1 cellular context compared by ENCODE assay signal in the genomic region with DNA sequence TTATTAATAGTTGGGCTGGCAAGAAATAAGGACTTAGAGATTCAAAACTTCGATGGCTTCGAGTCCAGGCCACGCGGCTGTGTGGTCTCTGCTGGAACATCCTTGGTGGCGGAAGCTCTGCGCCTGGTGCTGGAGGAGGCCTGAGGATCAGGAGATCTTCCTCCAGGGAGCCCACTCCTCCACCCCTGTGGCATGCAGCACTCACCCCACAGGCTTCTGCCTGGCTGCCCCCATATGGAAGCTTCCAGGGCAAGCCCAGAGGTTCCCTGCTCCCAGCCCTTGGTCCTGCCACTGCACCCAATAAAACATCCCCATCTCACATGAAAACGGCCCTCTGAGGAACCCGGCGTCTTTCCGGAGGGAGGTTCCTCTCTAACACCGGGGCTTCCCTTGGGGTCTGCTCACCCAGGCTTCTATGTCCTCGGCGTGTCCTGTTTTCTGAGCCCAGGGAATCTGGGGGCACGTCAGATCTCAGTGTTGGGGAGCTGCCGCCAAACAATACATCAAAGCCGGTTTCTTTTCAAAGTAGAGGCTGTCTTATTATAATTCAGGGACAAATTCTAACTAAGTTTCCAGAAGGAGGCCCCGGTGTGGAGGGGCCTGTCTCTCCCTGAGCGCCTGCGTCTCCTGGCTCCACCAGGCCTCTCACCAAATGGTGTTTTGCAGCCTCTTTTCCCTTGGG.
TF ChIP-seq lines count a peak whose summit lies in the region.

No MANE protein-coding gene starts in this region.

TF ChIP-seq in IMR-90, 13 proteins besides CTCF, POLR2A, EP300 and RAD21:
- no peak for TF ChIP-seq RFX5 (IDR thresholded peaks at IDR 0.05; ENCODE audit: low read depth, low read length)
- TF ChIP-seq, protein P1, sequence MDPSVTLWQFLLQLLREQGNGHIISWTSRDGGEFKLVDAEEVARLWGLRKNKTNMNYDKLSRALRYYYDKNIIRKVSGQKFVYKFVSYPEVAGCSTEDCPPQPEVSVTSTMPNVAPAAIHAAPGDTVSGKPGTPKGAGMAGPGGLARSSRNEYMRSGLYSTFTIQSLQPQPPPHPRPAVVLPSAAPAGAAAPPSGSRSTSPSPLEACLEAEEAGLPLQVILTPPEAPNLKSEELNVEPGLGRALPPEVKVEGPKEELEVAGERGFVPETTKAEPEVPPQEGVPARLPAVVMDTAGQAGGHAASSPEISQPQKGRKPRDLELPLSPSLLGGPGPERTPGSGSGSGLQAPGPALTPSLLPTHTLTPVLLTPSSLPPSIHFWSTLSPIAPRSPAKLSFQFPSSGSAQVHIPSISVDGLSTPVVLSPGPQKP (IDR thresholded peaks at IDR 0.05; ENCODE audit: borderline replicate concordance, low read depth, low read length), result no peak
- no peak for TF ChIP-seq MXI1 (IDR thresholded peaks at IDR 0.05; ENCODE audit: borderline replicate concordance, low read depth, low read length)
- no peak for TF ChIP-seq BHLHE40 (IDR thresholded peaks at IDR 0.05; ENCODE audit: low read depth, low read length)
- TF ChIP-seq CHD1 (IDR thresholded peaks at IDR 0.05; ENCODE audit: low read depth, low read length), result no peak
- TF ChIP-seq NFE2L2 (IDR thresholded peaks at IDR 0.05; ENCODE audit: low read depth, low read length), result no peak
